ENCODE assay signal across 9 cellular contexts in genomic region chr1:1291611-1292441, GRCh38. TPM values are rescaled to one million over a fixed set of nuclear protein-coding genes. Genes with fewer than 3 reads are reported as not detected.
A peak's percentile ranks its signal among the peaks of the same experiment; 100 is the strongest.
DNase-seq lines count a peak whose midpoint lies in the region; FAIRE-seq and TF ChIP-seq lines count a peak whose summit lies in the region.
"Had no signal": no experiment of that assay in that cellular context is flagged by ENCODE, and none has a peak within 500 bp of the region (broad histone marks: within the 10 kb centered on the region; RNA-seq: fewer than 3 reads in every experiment).

No MANE protein-coding gene starts in this region.

- no peaks in the 10 kb centered on the region for H3K4me1 ChIP-seq in astrocyte (ENCODE audit: insufficient read depth, low read length)

- no peak overlapping the region for H2AFZ ChIP-seq in astrocyte (ENCODE audit: low read depth, low read length)

- no peaks in the 10 kb centered on the region for H3K4me1 Mint-ChIP-seq in astrocyte (ENCODE audit: low read depth, unreplicated experiment)

- FAIRE-seq in GM12891 (lab: Jason Lieb, UNC) (peak; percentile 95), astrocyte (lab: Jason Lieb, UNC) (no peak)
- FAIRE-seq: colon had no signal

- H3K36me3 ChIP-seq in astrocyte (ENCODE audit: insufficient read depth, low read length) = no peaks in the 10 kb centered on the region

- 0 out of 2 replicates have a peak, but pooled peaks have one; percentile 20 for TF ChIP-seq POLR2A in GM12891 (IDR thresholded peaks at IDR 0.05; ENCODE audit: low read depth, low read length)

- H3K27me3 ChIP-seq in astrocyte (ENCODE audit: insufficient read depth, low read length) = no peaks in the 10 kb centered on the region

- H3K27me3 Mint-ChIP-seq in astrocyte (ENCODE audit: low read depth, unreplicated experiment) = no peaks in the 10 kb centered on the region

- H3K4me2 ChIP-seq in astrocyte (ENCODE audit: low read length) = no peak overlapping the region

- no peak overlapping the region for H3K4me3 Mint-ChIP-seq in astrocyte (ENCODE audit: unreplicated experiment)

- H3K36me3 Mint-ChIP-seq in astrocyte (ENCODE audit: low read depth, unreplicated experiment) = no peaks in the 10 kb centered on the region

- H3K9me3 Mint-ChIP-seq in astrocyte (ENCODE audit: unreplicated experiment) = no peaks in the 10 kb centered on the region

- peak overlapping the region; percentile 26 for H3K27ac Mint-ChIP-seq in astrocyte (ENCODE audit: unreplicated experiment)

- no peaks in the 10 kb centered on the region for H3K9me3 ChIP-seq in astrocyte (ENCODE audit: insufficient read depth, low read depth, low read length)

- peak; percentile 96 for DNase-seq in GM12891 (ENCODE audit: insufficient read length, low spot score)
- DNase-seq in NCI-H1105 treated with DMSO at 0.1 percent for 48 hours (lab: John Stamatoyannopoulos, UW) = peak; percentile 83
- peak; percentile 39 to 59 (median 57) for DNase-seq in T-helper 1 cell
- peak; percentile 35 for DNase-seq in astrocyte (ENCODE audit: low read depth)
- DNase-seq in iPS-NIHi7 (ENCODE audit: extremely low spot score) = peak; percentile 84
- peak; percentile 72 to 74 for DNase-seq in stimulated activated CD4-positive, alpha-beta T cell treated with anti-CD3 and anti-CD28 coated beads, Interleukin-2, amount 100 ng/mL, for 24 hours
- no peak for DNase-seq in COLO829 (ENCODE audit: low spot score)
- no peak for DNase-seq in globus pallidus (ENCODE audit: low spot score)

- no peak overlapping the region for H3K4me3 ChIP-seq in astrocyte (ENCODE audit: insufficient read depth, low read depth, low read length)

- H3K27ac ChIP-seq in astrocyte (ENCODE audit: low read depth, low read length) = no peak overlapping the region

- H3K79me2 ChIP-seq in astrocyte (ENCODE audit: insufficient read depth, low read length) = no peaks in the 10 kb centered on the region

- no peak overlapping the region for H3K9ac ChIP-seq in astrocyte (ENCODE audit: low read length)

- peak; percentile 37 for TF ChIP-seq CTCF in astrocyte (IDR thresholded peaks at IDR 0.05; ENCODE audit: insufficient read depth, low read depth, low read length)

- H4K20me1 ChIP-seq in astrocyte (ENCODE audit: insufficient read depth, low read length) = peaks cover 8% of the 10 kb centered on the region

TF ChIP-seq in GM12891, 5 proteins besides CTCF, POLR2A, EP300 and RAD21:
- TF ChIP-seq POU2F2 (IDR thresholded peaks at IDR 0.05; ENCODE audit: low read depth, low read length) = no peak
- TF ChIP-seq TAF1 (IDR thresholded peaks at IDR 0.05; ENCODE audit: low read depth, low read length) = no peak
- TF ChIP-seq SPI1 (IDR thresholded peaks at IDR 0.05; ENCODE audit: low read depth, low read length) = no peak
- TF ChIP-seq POLR2AphosphoS5 (IDR thresholded peaks at IDR 0.05; ENCODE audit: low read depth, low read length) = no peak
- TF ChIP-seq PAX5 (IDR thresholded peaks at IDR 0.05; ENCODE audit: insufficient read depth, low read length, severe bottlenecking) = no peak

RNA-seq across cellular contexts. Expression of gene SCNN1D, which starts 11.6 kb away (rescaled TPM):
- polyA plus RNA-seq in GM12891 (2012; ENCODE audit: low read depth, missing spikeins) = 1.6 TPM
- 4.4 and 5.0 TPM in 2 replicates for total RNA-seq in astrocyte

RNA-seq across cellular contexts. Expression of gene ACAP3, which starts 15.9 kb away (rescaled TPM):
- 16.1 TPM for polyA plus RNA-seq in GM12891 (2012; ENCODE audit: low read depth, missing spikeins)
- 60.2 and 64.0 TPM in 2 replicates for total RNA-seq in astrocyte

RNA-seq across cellular contexts. Expression of gene PUSL1, which starts 16.6 kb away (rescaled TPM):
- polyA plus RNA-seq in GM12891 (2012; ENCODE audit: low read depth, missing spikeins) = 10.1 TPM
- 28.0 and 29.4 TPM in 2 replicates for total RNA-seq in astrocyte

RNA-seq across cellular contexts. Expression of gene UBE2J2, which starts 18.2 kb away (rescaled TPM):
- 33.5 TPM for polyA plus RNA-seq in GM12891 (2012; ENCODE audit: low read depth, missing spikeins)
- 58.7 and 67.4 TPM in 2 replicates for total RNA-seq in astrocyte

RNA-seq across cellular contexts. Expression of gene INTS11, which starts 32.6 kb away (rescaled TPM):
- 53.4 TPM for polyA plus RNA-seq in GM12891 (2012; ENCODE audit: low read depth, missing spikeins)
- total RNA-seq in astrocyte = 75.9 and 84.8 TPM in 2 replicates

Comparison
In these comparisons a context has a peak if more than half of its experiments do, and no peak if none do; other contexts are left out.
1. DNase-seq: peak in GM12891 (single experiment), NCI-H1105 treated with DMSO at 0.1 percent for 48 hours (single experiment), T-helper 1 cell (5 of 5), astrocyte (single experiment), iPS-NIHi7 (single experiment) and stimulated activated CD4-positive, alpha-beta T cell treated with anti-CD3 and anti-CD28 coated beads, Interleukin-2, amount 100 ng/mL, for 24 hours (2 of 2); none in COLO829 (single experiment) and globus pallidus (single experiment).